Comparison of ENCODE assay signal across 10 cellular contexts in genomic region chr12:47270782-47271664, GRCh38.
DNase-seq lines count a peak whose midpoint lies in the region; ATAC-seq and TF ChIP-seq lines count a peak whose summit lies in the region.
"Had no signal": no experiment of that assay in that cellular context is flagged by ENCODE, and none has a peak within 500 bp of the region (broad histone marks: within the 10 kb centered on the region; RNA-seq: fewer than 3 reads in every experiment).

No MANE protein-coding gene starts in this region.

- no peaks in the 10 kb centered on the region for H3K9me3 ChIP-seq in naive thymus-derived CD4-positive, alpha-beta T cell (ENCODE audit: control insufficient read depth in 2 of 3, low read length in 3 of 3)
- H3K9me3 ChIP-seq in BE2C = no peaks in the 10 kb centered on the region

- H3K4me3 Mint-ChIP-seq in naive thymus-derived CD4-positive, alpha-beta T cell = peak overlapping the region in 9 of 10 donors; percentile 27 to 80 (median 46)

- no peak for TF ChIP-seq POLR2A in NB4 (IDR thresholded peaks at IDR 0.05; ENCODE audit: extremely low read depth, insufficient read length)

- H3K4me3 ChIP-seq in NB4 (ENCODE audit: low read depth, low read length) (no peak overlapping the region), astrocyte of the cerebellum (ENCODE audit: low read depth, low read length) (no peak overlapping the region), BE2C (ENCODE audit: low read depth, low read length) (no peak overlapping the region)
- no peak overlapping the region for H3K4me3 ChIP-seq in naive thymus-derived CD4-positive, alpha-beta T cell (ENCODE audit: low read length)

- intact Hi-C loops in naive thymus-derived CD4-positive, alpha-beta T cell (cut with micrococcal nuclease) = no loop called here

- H3K27me3 ChIP-seq in naive thymus-derived CD4-positive, alpha-beta T cell (ENCODE audit: control insufficient read depth in 2 of 2, insufficient read depth in 2 of 2, low read length in 2 of 2) = no peaks in the 10 kb centered on the region
- H3K27me3 ChIP-seq in BE2C = peaks cover 16% of the 10 kb centered on the region

- CTCF ChIA-PET in naive thymus-derived CD4-positive, alpha-beta T cell (lab: Charles Lee) = no interaction called here

- peaks cover 0 to 12% (median 4%) of the 10 kb centered on the region in 5 donors for H3K36me3 Mint-ChIP-seq in naive thymus-derived CD4-positive, alpha-beta T cell

- DNase-seq in EH (ENCODE audit: low read depth) = peak; percentile 92
- DNase-seq in NB4 (ENCODE audit: low read depth) = peak; percentile 31
- peak; percentile 19 for DNase-seq in astrocyte of the cerebellum (ENCODE audit: low read depth)
- peak in 4 of 9 donors; percentile 18 to 37 (median 27) for DNase-seq in naive thymus-derived CD4-positive, alpha-beta T cell
- no peak for DNase-seq in retina
- DNase-seq in occipital lobe (lab: John Stamatoyannopoulos, UW) = no peak
- DNase-seq in RPMI8226 = no peak
- DNase-seq in BE2C = no peak
- DNase-seq: effector memory CD4-positive, alpha-beta T cell had no signal

- H3K4me1 ChIP-seq in naive thymus-derived CD4-positive, alpha-beta T cell (ENCODE audit: control insufficient read depth in 2 of 2, insufficient read depth in 2 of 2, low read length in 2 of 2) = peaks cover 8 to 76% of the 10 kb centered on the region in 2 donors
- no peaks in the 10 kb centered on the region for H3K4me1 ChIP-seq in BE2C

- TF ChIP-seq CTCF in NB4 (IDR thresholded peaks at IDR 0.05; ENCODE audit: low read depth, low read length) (no peak), astrocyte of the cerebellum (IDR thresholded peaks at IDR 0.05; ENCODE audit: low read depth, low read length, missing control alignments) (no peak), BE2C (IDR thresholded peaks at IDR 0.05; ENCODE audit: low read depth, low read length) (no peak)

- peaks cover 47 to 90% (median 84%) of the 10 kb centered on the region in 7 donors for H3K4me1 Mint-ChIP-seq in naive thymus-derived CD4-positive, alpha-beta T cell

- POLR2A ChIA-PET in naive thymus-derived CD4-positive, alpha-beta T cell (lab: Charles Lee) = interaction anchor here (1.1 to 7.7 kb wide), 5 partner anchors 8 to 97 kb away, joined by 3 to 94 read pairs (median 4); no protein-coding TSS in a partner anchor

- H3K27me3 Mint-ChIP-seq in naive thymus-derived CD4-positive, alpha-beta T cell = no peaks in the 10 kb centered on the region

- in situ Hi-C loops in astrocyte of the cerebellum (cut with HindIII; ENCODE audit: low sequenced_read_pairs) = no loop called here

- no peaks in the 10 kb centered on the region for H3K36me3 ChIP-seq in naive thymus-derived CD4-positive, alpha-beta T cell (ENCODE audit: control insufficient read depth in 2 of 3, insufficient read depth in 3 of 3, low read length in 3 of 3)
- H3K36me3 ChIP-seq in BE2C = no peaks in the 10 kb centered on the region

- H3K9me3 Mint-ChIP-seq in naive thymus-derived CD4-positive, alpha-beta T cell = peaks cover 0 to 5% (median 3%) of the 10 kb centered on the region in 11 donors

- no peak overlapping the region for H3K27ac ChIP-seq in naive thymus-derived CD4-positive, alpha-beta T cell (ENCODE audit: low read depth, low read length)
- H3K27ac ChIP-seq: VCaP had no signal

- peak; percentile 57 for ATAC-seq in naive thymus-derived CD4-positive, alpha-beta T cell

- peak overlapping the region; percentile 58 to 92 (median 82) for H3K27ac Mint-ChIP-seq in naive thymus-derived CD4-positive, alpha-beta T cell

Comparison
In these comparisons a context has a peak if more than half of its experiments do, and no peak if none do; other contexts are left out.
1. DNase-seq: peak in EH (single experiment), NB4 (single experiment) and astrocyte of the cerebellum (single experiment); none in retina (single experiment), occipital lobe (single experiment), RPMI8226 (single experiment) and BE2C (single experiment).